ENCODE assay signal across 1 cellular context in genomic region chr12:112125250-112125999, GRCh38.
TF ChIP-seq lines count a peak whose summit lies in the region.

TRAFD1 (plus strand) TSS chr12:112125560; CDS start chr12:112130523, 4,963 bp downstream.

TF ChIP-seq in HepG2, 621 proteins besides CTCF, POLR2A, EP300 and RAD21 (continued from another document and continues in another):
- TF ChIP-seq REST (IDR thresholded peaks at IDR 0.05; ENCODE audit: borderline replicate concordance in 1 of 2, low read depth in 1 of 2, low read length in 2 of 2) (no peak), NKX3-1 (CRISPR knock-in tag; IDR thresholded peaks at IDR 0.05) (no peak; the same call in 1 of the 2 replicates), DBP (CRISPR knock-in tag; IDR thresholded peaks at IDR 0.05; ENCODE audit: not compliant biosample characterization) (no peak), ATRX (CRISPR knock-in tag; IDR thresholded peaks at IDR 0.05; ENCODE audit: borderline replicate concordance) (no peak), PAWR (CRISPR knock-in tag; IDR thresholded peaks at IDR 0.05; ENCODE audit: borderline replicate concordance) (no peak), NR2C2 (CRISPR knock-in tag; IDR thresholded peaks at IDR 0.05; ENCODE audit: borderline replicate concordance) (peak; percentile 49; the same call in 1 of the 2 replicates), ZBTB33 (CRISPR knock-in tag; IDR thresholded peaks at IDR 0.05) (no peak), MTA1 (CRISPR knock-in tag; IDR thresholded peaks at IDR 0.05; ENCODE audit: borderline replicate concordance) (peak; percentile 61; the same call in 1 of the 2 replicates), SRSF4 (IDR thresholded peaks at IDR 0.05; ENCODE audit: low read depth, low read length, poor library complexity, severe bottlenecking) (no peak), KLF13 (CRISPR knock-in tag; IDR thresholded peaks at IDR 0.05) (no peak), ZNF629 (CRISPR knock-in tag; conservative IDR thresholded peaks at IDR 0.05) (no peak; the same call in 1 of the 2 replicates), ZNF317 (CRISPR knock-in tag; IDR thresholded peaks at IDR 0.05) (peak; percentile 53; the same call in 1 of the 2 replicates), ZNF597 (CRISPR knock-in tag; IDR thresholded peaks at IDR 0.05) (no peak), ZNF530 (CRISPR knock-in tag; IDR thresholded peaks at IDR 0.05; ENCODE audit: low read depth) (no peak), RFX1 (IDR thresholded peaks at IDR 0.05) (no peak), TRAFD1 (CRISPR knock-in tag; IDR thresholded peaks at IDR 0.05; ENCODE audit: borderline replicate concordance) (no peak), HIVEP1 (CRISPR knock-in tag; IDR thresholded peaks at IDR 0.05) (no peak), ZNF329 (CRISPR knock-in tag; IDR thresholded peaks at IDR 0.05; ENCODE audit: low read depth) (peak; percentile 80; the same call in 1 of the 2 replicates), ZNF615 (CRISPR knock-in tag; IDR thresholded peaks at IDR 0.05; ENCODE audit: borderline replicate concordance) (no peak), TRIM24 (CRISPR knock-in tag; IDR thresholded peaks at IDR 0.05) (no peak), RBFOX2 (IDR thresholded peaks at IDR 0.05; ENCODE audit: low read depth, low read length) (peak; percentile 83), ZNF180 (CRISPR knock-in tag; IDR thresholded peaks at IDR 0.05; ENCODE audit: borderline replicate concordance, low read depth) (0 out of 2 replicates have a peak, but pooled peaks have one; percentile 39), TAF1 (CRISPR knock-in tag; IDR thresholded peaks at IDR 0.05) (peak; percentile 93), SMAD9 (CRISPR knock-in tag; IDR thresholded peaks at IDR 0.05) (no peak), CHD4 (IDR thresholded peaks at IDR 0.05; ENCODE audit: borderline replicate concordance, low read length) (no peak), ZNF335 (CRISPR knock-in tag; IDR thresholded peaks at IDR 0.05) (no peak), HNRNPLL (IDR thresholded peaks at IDR 0.05; ENCODE audit: low read depth, low read length, poor library complexity, severe bottlenecking) (no peak), KDM3A (CRISPR knock-in tag; IDR thresholded peaks at IDR 0.05; ENCODE audit: low read depth) (no peak), HDAC1 (CRISPR knock-in tag; IDR thresholded peaks at IDR 0.05) (peak; percentile 87; the same call in 1 of the 2 replicates), ZNF576 (CRISPR knock-in tag; IDR thresholded peaks at IDR 0.05) (no peak), ZNF3 (CRISPR knock-in tag; IDR thresholded peaks at IDR 0.05) (no peak), ZNF704 (CRISPR knock-in tag; IDR thresholded peaks at IDR 0.05; ENCODE audit: borderline replicate concordance) (peak; percentile 76; the same call in 1 of the 2 replicates), ZIK1 (CRISPR knock-in tag; IDR thresholded peaks at IDR 0.05; ENCODE audit: borderline replicate concordance, low read depth) (peak; percentile 82; the same call in 1 of the 2 replicates), ARNT2 (CRISPR knock-in tag; IDR thresholded peaks at IDR 0.05; ENCODE audit: low read depth) (peak; percentile 58; the same call in 1 of the 2 replicates), SRSF9 (IDR thresholded peaks at IDR 0.05; ENCODE audit: borderline replicate concordance, insufficient read depth, low read depth, low read length, poor library complexity, severe bottlenecking) (no peak), MAFF (IDR thresholded peaks at IDR 0.05; ENCODE audit: low read depth, low read length) (peak; percentile 89), SNAPC4 (CRISPR knock-in tag; IDR thresholded peaks at IDR 0.05) (peak; percentile 72; the same call in 1 of the 2 replicates), REXO4 (CRISPR knock-in tag; IDR thresholded peaks at IDR 0.05; ENCODE audit: borderline replicate concordance) (no peak), PPARG (CRISPR knock-in tag; conservative IDR thresholded peaks at IDR 0.05) (no peak), TAF15 (IDR thresholded peaks at IDR 0.05; ENCODE audit: low read depth, low read length, poor library complexity, severe bottlenecking) (no peak), FOXO4 (CRISPR knock-in tag; conservative IDR thresholded peaks at IDR 0.05) (no peak), ZNF432 (CRISPR knock-in tag; IDR thresholded peaks at IDR 0.05; ENCODE audit: borderline replicate concordance) (no peak), NRL (CRISPR knock-in tag; IDR thresholded peaks at IDR 0.05; ENCODE audit: borderline replicate concordance) (peak; percentile 79), HNF4A (CRISPR knock-in tag; IDR thresholded peaks at IDR 0.05) (0 out of 2 replicates have a peak, but pooled peaks have one; percentile 4)
